ENCODE assay signal across 1 cellular context in the genomic region with DNA sequence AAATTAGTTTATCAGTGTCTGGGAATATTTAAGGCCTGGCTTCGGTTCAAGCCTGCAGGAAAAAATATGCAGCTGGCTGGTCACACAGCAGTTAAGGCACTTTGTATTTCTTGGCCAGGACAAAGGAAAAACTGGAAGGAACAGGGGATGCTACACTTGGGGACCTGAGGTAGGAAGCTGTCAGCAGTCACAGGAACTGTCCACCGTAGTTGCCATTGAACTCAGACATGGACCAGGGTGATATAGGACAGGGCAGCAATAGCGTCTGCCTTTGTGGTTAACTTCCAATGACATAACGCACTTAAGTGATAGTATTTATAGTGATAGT.
TF ChIP-seq lines count a peak whose summit lies in the region.

No MANE protein-coding gene starts in this region.

TF ChIP-seq in endothelial cell of umbilical vein, 7 proteins besides CTCF, POLR2A, EP300 and RAD21:
- TF ChIP-seq FOS (IDR thresholded peaks at IDR 0.05; ENCODE audit: borderline replicate concordance, insufficient read depth, low read length): no peak
- TF ChIP-seq MAX (IDR thresholded peaks at IDR 0.05; ENCODE audit: insufficient read depth, insufficient read length): no peak
- TF ChIP-seq POLR2AphosphoS5 (IDR thresholded peaks at IDR 0.05; ENCODE audit: insufficient read depth, low read depth, low read length): no peak
- TF ChIP-seq EZH2 (IDR thresholded peaks at IDR 0.05; ENCODE audit: borderline replicate concordance, low read depth, low read length, severe bottlenecking): no peak
- TF ChIP-seq JUN (IDR thresholded peaks at IDR 0.05; ENCODE audit: borderline replicate concordance, insufficient read depth, insufficient read length, low read depth): no peak
- TF ChIP-seq MYC (IDR thresholded peaks at IDR 0.05; ENCODE audit: low read depth, low read length): no peak
- TF ChIP-seq GATA2 (IDR thresholded peaks at IDR 0.05; ENCODE audit: insufficient read depth, insufficient read length, low read depth, low read length): no peak
